ENCODE assay signal across 8 cellular contexts in the genomic region with DNA sequence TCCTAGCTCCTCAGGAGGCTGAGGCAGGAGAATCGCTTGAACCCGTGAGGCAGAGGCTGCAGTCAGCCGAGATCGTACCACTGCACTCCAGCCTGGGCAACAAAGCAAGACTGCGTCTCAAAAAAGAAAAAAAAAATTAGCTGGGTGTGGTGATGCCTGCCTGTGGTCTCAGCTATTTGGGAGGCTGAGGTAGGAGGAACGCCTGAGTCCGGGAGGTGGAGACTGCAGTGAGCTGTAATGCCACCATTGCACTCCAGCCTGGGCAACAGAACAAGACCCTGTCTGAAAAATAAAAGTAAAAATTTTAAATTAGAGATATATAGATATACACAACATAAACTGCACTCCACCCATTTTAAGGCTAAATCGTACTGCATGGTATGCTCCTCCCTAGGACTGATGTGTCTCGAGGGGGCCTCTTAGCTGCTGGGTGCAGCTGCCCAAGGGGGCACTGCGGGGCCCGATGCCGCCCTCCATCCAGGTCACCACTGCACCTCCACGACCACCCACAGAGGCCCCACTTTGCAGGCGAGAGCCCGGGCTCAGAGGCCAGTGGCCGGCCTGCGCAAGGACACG. TPM values are rescaled to one million over a fixed set of nuclear protein-coding genes. Genes with fewer than 3 reads are reported as not detected.
DNase-seq lines count a peak whose midpoint lies in the region; ATAC-seq and TF ChIP-seq lines count a peak whose summit lies in the region.

No MANE protein-coding gene starts in this region.

- no peaks in the 10 kb centered on the region for H3K9me3 Mint-ChIP-seq in T-helper 2 cell treated with Interferon-gamma antibody and Interleukin-4, amounts not matched to agents 5 μg/mL and 100 μg/mL, for 36 hours

- H3K9me3 ChIP-seq in Panc1 (ENCODE audit: control insufficient read depth, insufficient read depth, low read depth, low read length) (no peaks in the 10 kb centered on the region), fibroblast of lung (ENCODE audit: control insufficient read depth, insufficient read depth, low read depth, low read length) (no peaks in the 10 kb centered on the region), gastrocnemius medialis (no peaks in the 10 kb centered on the region)

- H3K27ac ChIP-seq in Panc1 (ENCODE audit: low read length) = peak overlapping the region; percentile 81
- H3K27ac ChIP-seq in fibroblast of lung (ENCODE audit: insufficient read depth, low read length) = no peak overlapping the region
- H3K27ac ChIP-seq in gastrocnemius medialis = peak overlapping the region; percentile 79 to 92 (median 85)

- TF ChIP-seq CTCF in Panc1 (IDR thresholded peaks at IDR 0.05) = no peak
- TF ChIP-seq CTCF in fibroblast of lung (conservative IDR thresholded peaks at IDR 0.05 in 1 of 2, IDR thresholded peaks at IDR 0.05 in 1 of 2; ENCODE audit: low read depth in 1 of 2, low read length in 2 of 2) = peak in 1 of 2 donors; percentile 12
- TF ChIP-seq CTCF in gastrocnemius medialis (IDR thresholded peaks at IDR 0.05 in 4 of 5, conservative IDR thresholded peaks at IDR 0.05 in 1 of 5) = peak in 1 of 5 experiments; percentile 29

- peak overlapping the region; percentile 98 for H3K4me2 ChIP-seq in fibroblast of lung (ENCODE audit: extremely low read depth, insufficient read depth, low read length)

- intact Hi-C loops in Panc1 (cut with micrococcal nuclease; ENCODE audit: unreplicated experiment) (loop anchor here (2.0 kb wide), 1 partner anchor 42 kb away; the partner anchor contains the start of gene FOXK1), gastrocnemius medialis (cut with DNase I; ENCODE audit: low total_unique reads) (loop anchor here (1.0 to 5.0 kb wide), 3 partner anchors 40 to 241 kb away; partner anchors contain the start of genes AP5Z1 and RADIL)

- H3K27me3 ChIP-seq in Panc1 (ENCODE audit: control insufficient read depth, insufficient read depth, low read length) (no peaks in the 10 kb centered on the region), fibroblast of lung (ENCODE audit: control insufficient read depth, insufficient read depth, low read length) (no peaks in the 10 kb centered on the region), gastrocnemius medialis (no peaks in the 10 kb centered on the region)

- H3K4me3 Mint-ChIP-seq in T-helper 2 cell treated with Interferon-gamma antibody and Interleukin-4, amounts not matched to agents 5 μg/mL and 100 μg/mL, for 36 hours = peak overlapping the region; percentile 78

- H3K9ac ChIP-seq in fibroblast of lung (ENCODE audit: insufficient read depth, low read length) = peak overlapping the region; percentile 66

- peaks cover 15% of the 10 kb centered on the region for H3K4me1 ChIP-seq in Panc1 (ENCODE audit: control insufficient read depth, insufficient read depth, low read length)
- H3K4me1 ChIP-seq in fibroblast of lung (ENCODE audit: control insufficient read depth, extremely low read depth, insufficient read depth, low read length) = no peaks in the 10 kb centered on the region
- H3K4me1 ChIP-seq in gastrocnemius medialis = peaks cover 0 to 4% of the 10 kb centered on the region in 2 donors

- no peak for TF ChIP-seq POLR2A in gastrocnemius medialis (IDR thresholded peaks at IDR 0.05)

- no peaks in the 10 kb centered on the region for H3K27me3 Mint-ChIP-seq in T-helper 2 cell treated with Interferon-gamma antibody and Interleukin-4, amounts not matched to agents 5 μg/mL and 100 μg/mL, for 36 hours (ENCODE audit: low read depth)

- BruUV-seq in Panc1 (replicated peaks; lab: Mats Ljungman, UMichigan) = no TSS peak

- H4K20me1 ChIP-seq in fibroblast of lung (ENCODE audit: control insufficient read depth, extremely low read depth, insufficient read depth, low read length) = no peaks in the 10 kb centered on the region

- peak overlapping the region; percentile 94 for H2AFZ ChIP-seq in fibroblast of lung (ENCODE audit: low read length)

- no peaks in the 10 kb centered on the region for H3K36me3 Mint-ChIP-seq in T-helper 2 cell treated with Interferon-gamma antibody and Interleukin-4, amounts not matched to agents 5 μg/mL and 100 μg/mL, for 36 hours (ENCODE audit: low read depth)

- CTCF ChIA-PET in Panc1 (lab: Charles Lee) = interaction anchor here (0.5 to 2.2 kb wide), 6 partner anchors 9 to 45 kb away, joined by 3 to 6 read pairs (median 4); partner anchors contain the start of gene FOXK1

- H3K79me2 ChIP-seq in fibroblast of lung (ENCODE audit: control insufficient read depth, insufficient read depth, low read length) = no peaks in the 10 kb centered on the region

- H3K27ac Mint-ChIP-seq in T-helper 2 cell treated with Interferon-gamma antibody and Interleukin-4, amounts not matched to agents 5 μg/mL and 100 μg/mL, for 36 hours = peak overlapping the region; percentile 68

- H3K4me1 Mint-ChIP-seq in T-helper 2 cell treated with Interferon-gamma antibody and Interleukin-4, amounts not matched to agents 5 μg/mL and 100 μg/mL, for 36 hours (ENCODE audit: low read depth) = peaks cover 13% of the 10 kb centered on the region

- in situ Hi-C loops in Panc1 (cut with HindIII; ENCODE audit: low pct_unique_long_range_greater_than_20kb, low sequenced_read_pairs) (no loop called here), gastrocnemius medialis (cut with MboI; ENCODE audit: low sequenced_read_pairs in 4 of 4) (loop anchor here in 2 of 4 donors (25.0 kb wide), 1 partner anchor 121 kb away; no protein-coding TSS in a partner anchor)

- H3K4me3 ChIP-seq in Panc1 (ENCODE audit: low read depth in 2 of 2, low read length in 2 of 2) = peak overlapping the region; percentile 63 to 90
- peak overlapping the region; percentile 43 to 69 (median 52) for H3K4me3 ChIP-seq in fibroblast of lung (replicated peaks in 1 of 4; ENCODE audit: control extremely low read depth in 1 of 4, insufficient read depth in 1 of 4, low read depth in 3 of 4, low read length in 4 of 4)
- peak overlapping the region; percentile 63 to 90 (median 76) for H3K4me3 ChIP-seq in gastrocnemius medialis

- peak; percentile 72 for ATAC-seq in Panc1
- ATAC-seq in gastrocnemius medialis = no peak

- POLR2A ChIA-PET in Panc1 (lab: Charles Lee) = interaction anchor here (0.5 to 1.2 kb wide), 4 partner anchors 40 to 134 kb away, joined by 3 to 4 read pairs (median 3); partner anchors contain the start of gene AP5Z1

- H3K36me3 ChIP-seq in Panc1 (ENCODE audit: control insufficient read depth, insufficient read depth, low read length) (no peaks in the 10 kb centered on the region), fibroblast of lung (ENCODE audit: control insufficient read depth, insufficient read depth, low read length) (no peaks in the 10 kb centered on the region), gastrocnemius medialis (no peaks in the 10 kb centered on the region)

- DNase-seq in T-helper 2 cell treated with Interferon-gamma antibody and Interleukin-4, amounts not matched to agents 5 μg/mL and 100 μg/mL, for 36 hours (ENCODE audit: low spot score) = no peak
- DNase-seq in T-helper 2 cell = no peak
- no peak for DNase-seq in Panc1 (ENCODE audit: low read depth, low spot score)
- no peak for DNase-seq in fibroblast of lung (ENCODE audit: low read depth in 2 of 2)
- no peak for DNase-seq in gastrocnemius medialis
- no peak for DNase-seq in midbrain (lab: John Stamatoyannopoulos, UW)
- DNase-seq in UCSD-AML1 (lab: John Stamatoyannopoulos, UW; ENCODE audit: unreplicated experiment) = no peak
- DNase-seq in NCI-H2227 (lab: John Stamatoyannopoulos, UW; ENCODE audit: unreplicated experiment) = no peak

RNA-seq across cellular contexts. Expression of gene FOXK1, which starts 40.9 kb away (rescaled TPM):
- 72.7 TPM for total RNA-seq in Panc1 (2021; ENCODE audit: unreplicated experiment)
- 17.7 TPM for polyA plus RNA-seq in Panc1 (2012; ENCODE audit: insufficient read length)
- total RNA-seq in fibroblast of lung = 21.8 and 26.9 TPM in 2 replicates
- 5.2 and 8.2 TPM in 2 replicates for polyA plus RNA-seq in fibroblast of lung
- polyA plus RNA-seq in fibroblast of lung (2012) = 10.8 and 12.4 TPM in 2 replicates
- polyA minus RNA-seq in fibroblast of lung (ENCODE audit: low replicate concordance) = 30.8 and 36.6 TPM in 2 replicates
- 10 to 100 TPM in 3 of 4 donors, 1 to 10 TPM in 1; 9.8 to 43.6 (median 18.8) TPM for total RNA-seq in gastrocnemius medialis
